17 cellular contexts compared by ENCODE assay signal in genomic region chr7:17339952-17340351, GRCh38.
"Had no signal": no experiment of that assay in that cellular context is flagged by ENCODE, and none has a peak within 500 bp of the region (broad histone marks: within the 10 kb centered on the region; RNA-seq: fewer than 3 reads in every experiment).

No MANE protein-coding gene starts in this region.

- H3K4me1 ChIP-seq: parathyroid adenoma had no signal

- H3K27ac Mint-ChIP-seq: activated T-helper 17 cell treated with anti-CD3 and anti-CD28 coated beads, Interleukin-2, amount 50 U/mL, for 72 hours had no signal

- H3K27me3 ChIP-seq: cardiac muscle cell, suprapubic skin, upper lobe of right lung had no signal

- FAIRE-seq: astrocyte, colon had no signal

- DNase-seq: activated CD4-positive, alpha-beta T cell treated with anti-CD3 and anti-CD28 coated beads, Interleukin-2, amount 50 U/mL, for 48 hours; activated naive CD4-positive, alpha-beta T cell treated with Interleukin-2 at 50 U/mL for 16 hours; hippocampal formation; kidney; stimulated activated CD4-positive, alpha-beta T cell treated with anti-CD3 and anti-CD28 coated beads, Interleukin-15, amount 100 ng/mL, for 24 hours; stimulated activated CD4-positive, alpha-beta T cell treated with anti-CD3 and anti-CD28 coated beads, Interleukin-4, amount 100 ng/mL, for 1 hour; stimulated activated naive CD8-positive, alpha-beta T cell treated with anti-CD3 and anti-CD28 coated beads, Interleukin-15, Interleukin-2, amounts not matched to agents 100 U/mL and 50 U/mL, for 24 hours; T-helper 1 cell; upper lobe of right lung had no signal

- ATAC-seq: activated T-helper 17 cell treated with anti-CD3 and anti-CD28 coated beads, Interleukin-2, amount 50 U/mL, for 72 hours; SK-N-SH treated with all-trans-retinoic acid at 6 μM for 48 hours; stimulated activated naive CD8-positive, alpha-beta T cell treated with anti-CD3 and anti-CD28 coated beads, Interleukin-15, Interleukin-2, amounts not matched to agents 100 U/mL and 50 U/mL, for 24 hours; upper lobe of right lung had no signal

- H3K27me3 Mint-ChIP-seq: activated T-helper 17 cell treated with anti-CD3 and anti-CD28 coated beads, Interleukin-2, amount 50 U/mL, for 72 hours had no signal

- H3K9me3 Mint-ChIP-seq: activated T-helper 17 cell treated with anti-CD3 and anti-CD28 coated beads, Interleukin-2, amount 50 U/mL, for 72 hours had no signal

- H3K9me3 ChIP-seq: suprapubic skin, upper lobe of right lung had no signal

- H3K4me3 ChIP-seq: cardiac muscle cell, suprapubic skin, upper lobe of right lung had no signal

- H3K36me3 ChIP-seq: cardiac muscle cell had no signal

- H2AFZ ChIP-seq: parathyroid adenoma had no signal

- H3K27ac ChIP-seq: cardiac muscle cell, parathyroid adenoma, suprapubic skin, upper lobe of right lung, VCaP had no signal

- H3K79me2 ChIP-seq: parathyroid adenoma had no signal

- H3K4me3 Mint-ChIP-seq: activated T-helper 17 cell treated with anti-CD3 and anti-CD28 coated beads, Interleukin-2, amount 50 U/mL, for 72 hours had no signal

- H3K9ac ChIP-seq: parathyroid adenoma had no signal
